ENCODE assay signal across 8 cellular contexts in the genomic region with DNA sequence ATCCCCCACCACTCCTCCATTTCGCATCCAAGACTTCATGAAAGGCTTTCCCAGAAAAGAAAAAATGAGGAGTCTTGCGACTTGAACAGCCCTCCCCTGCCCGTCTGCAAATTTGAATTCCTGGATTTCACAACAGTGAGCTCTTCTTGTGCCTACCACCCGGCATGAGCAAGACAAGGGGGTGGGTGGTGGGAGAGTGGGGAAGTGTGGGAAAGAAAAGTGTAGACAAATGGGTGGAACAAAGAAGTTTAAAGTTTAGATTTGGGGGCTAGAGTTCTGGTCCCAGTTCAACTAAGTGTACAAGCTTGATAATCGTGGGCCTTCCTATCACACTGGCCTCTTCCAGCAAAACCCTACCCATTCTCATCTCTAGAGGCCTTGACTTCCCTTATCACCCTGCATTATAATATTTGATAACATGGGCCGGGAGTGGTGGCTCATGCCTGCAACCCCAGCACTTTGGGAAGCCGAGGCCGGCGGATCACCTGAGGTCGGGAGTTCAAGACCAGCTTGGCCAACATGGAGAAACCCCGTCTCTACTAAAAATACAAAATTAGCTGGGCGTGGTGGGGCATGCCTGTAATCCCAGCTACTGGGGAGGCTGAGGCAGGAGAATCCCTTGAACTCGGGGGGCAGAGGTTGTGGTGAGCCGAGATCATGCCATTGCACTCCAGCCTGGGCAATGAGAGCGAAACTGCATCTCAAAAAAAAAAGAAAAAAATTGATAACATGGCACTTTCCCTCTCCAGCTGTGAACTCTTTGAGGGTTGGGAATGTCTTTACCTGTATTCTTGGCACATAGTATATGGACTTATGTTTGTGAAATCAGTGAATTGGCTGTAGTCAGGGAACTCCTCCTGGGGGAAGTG. TPM values are rescaled to one million over a fixed set of nuclear protein-coding genes. Genes with fewer than 3 reads are reported as not detected.
DNase-seq lines count a peak whose midpoint lies in the region; ATAC-seq and TF ChIP-seq lines count a peak whose summit lies in the region.

No MANE protein-coding gene starts in this region.

- WGBS in stomach, 5 donors: 39 to 57% (median 46%) methylated on average over 15 of the region's 15 CpGs

- peaks cover 82% of the 10 kb centered on the region for H3K4me1 Mint-ChIP-seq in activated CD8-positive, alpha-beta T cell treated with anti-CD3 and anti-CD28 coated beads, Interleukin-2, amount 10 ng/mL, durations not matched to agents 7 days and 5 days (ENCODE audit: low read depth)

- TF ChIP-seq POLR2A in stomach (IDR thresholded peaks at IDR 0.05): no peak

- peaks cover 81% of the 10 kb centered on the region for H3K36me3 Mint-ChIP-seq in activated CD8-positive, alpha-beta T cell treated with anti-CD3 and anti-CD28 coated beads, Interleukin-2, amount 10 ng/mL, durations not matched to agents 7 days and 5 days (ENCODE audit: low read depth)

- peak overlapping the region; percentile 86 for H3K27ac Mint-ChIP-seq in activated CD8-positive, alpha-beta T cell treated with anti-CD3 and anti-CD28 coated beads, Interleukin-2, amount 10 ng/mL, durations not matched to agents 7 days and 5 days

- H3K27me3 Mint-ChIP-seq in activated CD8-positive, alpha-beta T cell treated with anti-CD3 and anti-CD28 coated beads, Interleukin-2, amount 10 ng/mL, durations not matched to agents 7 days and 5 days (ENCODE audit: low read depth): no peaks in the 10 kb centered on the region

- no peaks in the 10 kb centered on the region for H3K27me3 ChIP-seq in iPS-15b (ENCODE audit: control insufficient read depth, insufficient read depth, low read length)
- H3K27me3 ChIP-seq in stomach: no peaks in the 10 kb centered on the region

- TF ChIP-seq CTCF in stomach (IDR thresholded peaks at IDR 0.05): no peak

- DNase-seq in NCI-H2227 treated with DMSO at 0.1 percent for 48 hours (lab: John Stamatoyannopoulos, UW) (peak; percentile 71), NCI-H2227 (lab: John Stamatoyannopoulos, UW; ENCODE audit: unreplicated experiment) (no peak), stomach (no peak), COR-L47 (lab: John Stamatoyannopoulos, UW) (no peak), HuH-7 (ENCODE audit: low spot score) (no peak)
- DNase-seq in activated CD8-positive, alpha-beta T cell treated with anti-CD3 and anti-CD28 coated beads, Interleukin-2, amount 10 ng/mL, durations not matched to agents 7 days and 5 days: no peak

- H3K9ac ChIP-seq in iPS-15b (ENCODE audit: low read depth, low read length): peak overlapping the region; percentile 65

- H3K4me1 ChIP-seq in iPS-15b (ENCODE audit: control insufficient read depth, insufficient read depth, low read length): peaks cover 3% of the 10 kb centered on the region
- H3K4me1 ChIP-seq in stomach: peaks cover 40 to 75% (median 73%) of the 10 kb centered on the region in 4 donors

- H3K9me3 ChIP-seq in iPS-15b (ENCODE audit: control insufficient read depth, insufficient read depth, low read length): no peaks in the 10 kb centered on the region
- H3K9me3 ChIP-seq in stomach: no peaks in the 10 kb centered on the region

- peak overlapping the region; percentile 91 for H3K4me3 Mint-ChIP-seq in activated CD8-positive, alpha-beta T cell treated with anti-CD3 and anti-CD28 coated beads, Interleukin-2, amount 10 ng/mL, durations not matched to agents 7 days and 5 days

- intact Hi-C loops in stomach (cut with DNase I; ENCODE audit: low total_unique reads): no loop called here

- H3K4me3 ChIP-seq in iPS-15b (ENCODE audit: low read depth, low read length): peak overlapping the region; percentile 92
- H3K4me3 ChIP-seq in stomach: peak overlapping the region; percentile 69 to 87 (median 80)

- CTCF ChIA-PET in activated CD8-positive, alpha-beta T cell treated with anti-CD3 and anti-CD28 coated beads, Interleukin-2, amount 10 ng/mL, durations not matched to agents 7 days and 5 days (lab: Charles Lee): interaction anchor here (0.8 to 2.6 kb wide), 6 partner anchors 8 to 262 kb away, joined by 3 to 6 read pairs (median 4); a partner anchor contains a TSS

- H3K27ac ChIP-seq in stomach: peak overlapping the region; percentile 78 to 93 (median 91)

- no peaks in the 10 kb centered on the region for H3K9me3 Mint-ChIP-seq in activated CD8-positive, alpha-beta T cell treated with anti-CD3 and anti-CD28 coated beads, Interleukin-2, amount 10 ng/mL, durations not matched to agents 7 days and 5 days (ENCODE audit: insufficient read depth)

- no peak for TF ChIP-seq EP300 in stomach (IDR thresholded peaks at IDR 0.05)

- H3K36me3 ChIP-seq in iPS-15b (ENCODE audit: control insufficient read depth, insufficient read depth, low read length): peaks cover 18% of the 10 kb centered on the region
- H3K36me3 ChIP-seq in stomach: peaks cover 14 to 43% (median 35%) of the 10 kb centered on the region in 4 donors

- POLR2A ChIA-PET in activated CD8-positive, alpha-beta T cell treated with anti-CD3 and anti-CD28 coated beads, Interleukin-2, amount 10 ng/mL, durations not matched to agents 7 days and 5 days (lab: Charles Lee): interaction anchor here (0.6 to 2.6 kb wide), 13 partner anchors 9 to 960 kb away, joined by 3 to 34 read pairs (median 3); a partner anchor contains a TSS

- ATAC-seq in activated CD8-positive, alpha-beta T cell treated with anti-CD3 and anti-CD28 coated beads, Interleukin-2, amount 10 ng/mL, durations not matched to agents 7 days and 5 days: no peak
- no peak for ATAC-seq in HG02588 (IDR thresholded peaks at IDR 0.05; ENCODE audit: unreplicated experiment)

RNA-seq across cellular contexts. Expression of a gene that starts 0.7 kb away (rescaled TPM):
- total RNA-seq in activated CD8-positive, alpha-beta T cell treated with anti-CD3 and anti-CD28 coated beads, Interleukin-2, amount 10 ng/mL, durations not matched to agents 7 days and 5 days: 10 to 100 TPM; 22.5 to 23.8 TPM
- 10 to 100 TPM; 12.8 to 44.9 (median 32.0) TPM for total RNA-seq in stomach
- 10 to 100 TPM; 10.5 to 16.0 (median 13.0) TPM for polyA plus RNA-seq in stomach

RNA-seq across cellular contexts. Expression of a gene that starts 3.6 kb away (rescaled TPM):
- 10 to 100 TPM; 29.0 to 34.7 TPM for total RNA-seq in activated CD8-positive, alpha-beta T cell treated with anti-CD3 and anti-CD28 coated beads, Interleukin-2, amount 10 ng/mL, durations not matched to agents 7 days and 5 days
- 10 to 100 TPM in 4 of 5 donors, 1 to 10 TPM in 1; 5.8 to 36.8 (median 10.6) TPM for total RNA-seq in stomach
- polyA plus RNA-seq in stomach: 10 to 100 TPM; 13.0 to 17.9 (median 13.4) TPM

RNA-seq across cellular contexts. Expression of a gene that starts 4.6 kb away (rescaled TPM):
- 100 to 1,000 TPM; 233 to 250 TPM for total RNA-seq in activated CD8-positive, alpha-beta T cell treated with anti-CD3 and anti-CD28 coated beads, Interleukin-2, amount 10 ng/mL, durations not matched to agents 7 days and 5 days
- total RNA-seq in stomach: 100 to 1,000 TPM in 3 of 5 donors, 10 to 100 TPM in 2; 11.3 to 375 (median 142) TPM
- 100 to 1,000 TPM; 152 to 233 (median 181) TPM for polyA plus RNA-seq in stomach

RNA-seq across cellular contexts. Expression of a gene that starts 5.5 kb away (rescaled TPM):
- 1 to 10 TPM; 3.2 to 5.1 TPM for total RNA-seq in activated CD8-positive, alpha-beta T cell treated with anti-CD3 and anti-CD28 coated beads, Interleukin-2, amount 10 ng/mL, durations not matched to agents 7 days and 5 days
- 1 to 10 TPM in 2 of 5 donors, not detected in 3; 1.3 to 1.9 TPM for total RNA-seq in stomach
- 10 to 100 TPM in 1 of 3 donors, 1 to 10 TPM in 2; 6.4 to 14.2 (median 6.5) TPM for polyA plus RNA-seq in stomach

RNA-seq across cellular contexts. Expression of a gene that starts 8.5 kb away (rescaled TPM):
- total RNA-seq in activated CD8-positive, alpha-beta T cell treated with anti-CD3 and anti-CD28 coated beads, Interleukin-2, amount 10 ng/mL, durations not matched to agents 7 days and 5 days: 10 to 100 TPM; 22.6 to 23.2 TPM
- total RNA-seq in stomach: 10 to 100 TPM in 2 of 5 donors, 1 to 10 TPM in 2, not detected in 1; 2.7 to 17.1 (median 10.3) TPM
- 1 to 10 TPM in 2 of 3 donors, under 1 TPM in 1; 0.44 to 4.7 (median 2.1) TPM for polyA plus RNA-seq in stomach
